In genomic region chr5:120240716-120241115, GRCh38 we compare ENCODE assay signal across 17 cellular contexts.
DNase-seq lines count a peak whose midpoint lies in the region; ATAC-seq, FAIRE-seq and TF ChIP-seq lines count a peak whose summit lies in the region.
"Had no signal": no experiment of that assay in that cellular context is flagged by ENCODE, and none has a peak within 500 bp of the region (broad histone marks: within the 10 kb centered on the region; RNA-seq: fewer than 3 reads in every experiment).

No MANE protein-coding gene starts in this region.

- H3K9me3 Mint-ChIP-seq in astrocyte (ENCODE audit: unreplicated experiment) = peaks cover 2% of the 10 kb centered on the region

- no peak overlapping the region for H3K4me3 Mint-ChIP-seq in astrocyte (ENCODE audit: unreplicated experiment)

- no peaks in the 10 kb centered on the region for H3K79me2 ChIP-seq in astrocyte (ENCODE audit: insufficient read depth, low read length)

- H3K4me2 ChIP-seq in astrocyte (ENCODE audit: low read length) = no peak overlapping the region
- H3K4me2 ChIP-seq: PC-9 had no signal

- H3K27me3 Mint-ChIP-seq in astrocyte (ENCODE audit: low read depth, unreplicated experiment) = no peaks in the 10 kb centered on the region

- H2AFZ ChIP-seq in astrocyte (ENCODE audit: low read depth, low read length) = no peak overlapping the region
- H2AFZ ChIP-seq: PC-9 had no signal

- H3K27ac Mint-ChIP-seq in astrocyte (ENCODE audit: unreplicated experiment) = peak overlapping the region; percentile 13

- ATAC-seq in GM21529 (IDR thresholded peaks at IDR 0.05; ENCODE audit: unreplicated experiment) = no peak

- no peaks in the 10 kb centered on the region for H3K36me3 ChIP-seq in astrocyte (ENCODE audit: insufficient read depth, low read length)
- no peaks in the 10 kb centered on the region for H3K36me3 ChIP-seq in SJCRH30
- H3K36me3 ChIP-seq: MG63 had no signal

- H3K9ac ChIP-seq in astrocyte (ENCODE audit: low read length) = no peak overlapping the region

- no peaks in the 10 kb centered on the region for H3K27me3 ChIP-seq in astrocyte (ENCODE audit: insufficient read depth, low read length)
- H3K27me3 ChIP-seq in SJCRH30 = no peaks in the 10 kb centered on the region
- H3K27me3 ChIP-seq: MG63 had no signal

- FAIRE-seq in astrocyte (lab: Jason Lieb, UNC) = no peak

- H3K36me3 Mint-ChIP-seq in astrocyte (ENCODE audit: low read depth, unreplicated experiment) = no peaks in the 10 kb centered on the region

- H3K4me1 ChIP-seq in astrocyte (ENCODE audit: insufficient read depth, low read length) (no peaks in the 10 kb centered on the region), SJCRH30 (peaks cover 2% of the 10 kb centered on the region; the same call in 1 of the 2 replicates)

- no peak overlapping the region for H3K27ac ChIP-seq in astrocyte (ENCODE audit: low read depth, low read length)
- no peak overlapping the region for H3K27ac ChIP-seq in SJCRH30
- H3K27ac ChIP-seq: PC-9 had no signal

- H3K9me3 ChIP-seq in astrocyte (ENCODE audit: insufficient read depth, low read depth, low read length) = no peaks in the 10 kb centered on the region
- no peaks in the 10 kb centered on the region for H3K9me3 ChIP-seq in SJCRH30 (replicated peaks)
- H3K9me3 ChIP-seq: MG63 had no signal

- TF ChIP-seq CTCF in astrocyte (IDR thresholded peaks at IDR 0.05; ENCODE audit: insufficient read depth, low read depth, low read length) = no peak
- TF ChIP-seq CTCF in fibroblast of the aortic adventitia (IDR thresholded peaks at IDR 0.05; ENCODE audit: insufficient read depth, low read length) = no peak

- H4K20me1 ChIP-seq in astrocyte (ENCODE audit: insufficient read depth, low read length) = no peaks in the 10 kb centered on the region

- peak; percentile 30 for DNase-seq in A172 (ENCODE audit: low spot score)
- peak; percentile 37 for DNase-seq in GM03348 (ENCODE audit: low spot score)
- DNase-seq in astrocyte (ENCODE audit: low read depth) = peak; percentile 62
- DNase-seq in fibroblast of the aortic adventitia (ENCODE audit: low read depth) = peak; percentile 25
- no peak for DNase-seq in cerebellar cortex (ENCODE audit: low spot score)
- DNase-seq in SJCRH30 = no peak
- DNase-seq in ureter (ENCODE audit: low spot score) = no peak
- DNase-seq: COR-L47, H7, KG1, MG63, NCI-H1092, NCI-H146, NCI-H2081 treated with DMSO at 0.1 percent for 48 hours, NCI-H510A treated with DMSO at 0.1 percent for 48 hours, PC-9 had no signal

- H3K4me3 ChIP-seq in astrocyte (ENCODE audit: insufficient read depth, low read depth, low read length) = no peak overlapping the region
- H3K4me3 ChIP-seq in fibroblast of the aortic adventitia (ENCODE audit: low read depth, low read length) = no peak overlapping the region
- H3K4me3 ChIP-seq in SJCRH30 = no peak overlapping the region
- H3K4me3 ChIP-seq: MG63, PC-9 had no signal

- H3K4me1 Mint-ChIP-seq in astrocyte (ENCODE audit: low read depth, unreplicated experiment) = peaks cover 12% of the 10 kb centered on the region

Comparison
In these comparisons a context has a peak if more than half of its experiments do, and no peak if none do; other contexts are left out.
1. DNase-seq: peak in A172 (single experiment), GM03348 (single experiment), astrocyte (single experiment) and fibroblast of the aortic adventitia (single experiment); none in cerebellar cortex (single experiment), SJCRH30 (0 of 2) and ureter (single experiment).